ENCODE assay signal across 24 cellular contexts in genomic region chr12:123134265-123134664, GRCh38. TPM values are rescaled to one million over a fixed set of nuclear protein-coding genes. Genes with fewer than 3 reads are reported as not detected.
DNase-seq lines count a peak whose midpoint lies in the region; ATAC-seq and TF ChIP-seq lines count a peak whose summit lies in the region.
"Had no signal": no experiment of that assay in that cellular context is flagged by ENCODE, and none has a peak within 500 bp of the region (broad histone marks: within the 10 kb centered on the region; RNA-seq: fewer than 3 reads in every experiment).

No MANE protein-coding gene starts in this region.

- TF ChIP-seq CTCF in lung (IDR thresholded peaks at IDR 0.05; ENCODE audit: control extremely low read depth, extremely low read depth) (no peak), upper lobe of right lung (IDR thresholded peaks at IDR 0.05) (no peak)

- DNase-seq in NCI-H2029 (lab: John Stamatoyannopoulos, UW): peak; percentile 38
- no peak for DNase-seq in NCI-H2029 treated with DMSO at 0.1 percent for 48 hours (lab: John Stamatoyannopoulos, UW)
- peak; percentile 54 for DNase-seq in SK-MEL-5 (ENCODE audit: low read depth, low spot score)
- DNase-seq in lung (ENCODE audit: low spot score): peak; percentile 73
- DNase-seq in upper lobe of right lung: peak; percentile 77
- DNase-seq in SIG-M5 (lab: John Stamatoyannopoulos, UW): no peak
- DNase-seq in middle frontal gyrus (ENCODE audit: extremely low spot score, low spot score): no peak
- DNase-seq: activated CD4-positive, alpha-beta memory T cell treated with anti-CD3 and anti-CD28 coated beads, Interleukin-2, amount 10 ng/mL, durations not matched to agents 7 days and 5 days; activated CD4-positive, CD25-positive, alpha-beta regulatory T cell; activated gamma-delta T cell; activated T-cell treated with anti-CD3 and anti-CD28 coated beads for 4 hours; Caco-2; effector CD8-positive, alpha-beta T cell; glutamatergic neuron; NCI-H1105; NCI-H2081 treated with DMSO at 0.1 percent for 48 hours; NCI-H510A treated with DMSO at 0.1 percent for 48 hours; stimulated activated CD4-positive, alpha-beta T cell treated with anti-CD3 and anti-CD28 coated beads, Interleukin-1b, Interleukin-23, amount 100 ng/mL, for 48 hours; T1000 had no signal

- H3K27me3 ChIP-seq in lung (ENCODE audit: control insufficient read depth, insufficient read depth) (no peaks in the 10 kb centered on the region), upper lobe of right lung (no peaks in the 10 kb centered on the region)

- H3K4me3 ChIP-seq in lung: no peak overlapping the region
- no peak overlapping the region for H3K4me3 ChIP-seq in upper lobe of right lung

- H3K9me3 ChIP-seq in lung (ENCODE audit: control insufficient read depth in 2 of 2, insufficient read depth in 1 of 2, low read length in 1 of 2): no peaks in the 10 kb centered on the region
- no peaks in the 10 kb centered on the region for H3K9me3 ChIP-seq in upper lobe of right lung
- H3K9me3 ChIP-seq: Caco-2 had no signal

- intact Hi-C loops in upper lobe of right lung (cut with DNase I): no loop called here

- H3K27ac ChIP-seq in lung (ENCODE audit: low read depth in 1 of 2, low read length in 1 of 2) (peak overlapping the region in 1 of 2 donors; percentile 46), upper lobe of right lung (no peak overlapping the region)
- H3K27ac ChIP-seq: 22Rv1, RWPE1 had no signal

- no peak for ATAC-seq in lung (ENCODE audit: insufficient read depth, low FRiP score)
- peak; percentile 76 for ATAC-seq in upper lobe of right lung
- no peak for ATAC-seq in HG02798 (IDR thresholded peaks at IDR 0.05; ENCODE audit: poor library complexity, unreplicated experiment)
- ATAC-seq: HepG2; stimulated activated effector memory CD8-positive, alpha-beta T cell treated with anti-CD3 and anti-CD28 coated beads, Interleukin-12 subunit alpha, Interleukin-12 subunit beta, amount 100 ng/mL, for 72 hours had no signal

- H3K4me1 ChIP-seq in lung (ENCODE audit: control insufficient read depth in 2 of 2, insufficient read depth in 2 of 2, low read length in 2 of 2) (peaks cover 6 to 12% of the 10 kb centered on the region in 2 donors), upper lobe of right lung (peaks cover 9% of the 10 kb centered on the region)
- H3K4me1 ChIP-seq: Caco-2 had no signal

- WGBS in lung, 2 donors: 75 to 94% methylated on average over 9 of the region's 9 CpGs

- H3K36me3 ChIP-seq in lung (ENCODE audit: control insufficient read depth in 2 of 2, insufficient read depth in 2 of 2, low read length in 2 of 2) (no peaks in the 10 kb centered on the region), upper lobe of right lung (no peaks in the 10 kb centered on the region)

- in situ Hi-C loops in SK-MEL-5 (cut with HindIII; ENCODE audit: low pct_unique_long_range_greater_than_20kb, low sequenced_read_pairs): no loop called here

RNA-seq across cellular contexts. Expression of gene PITPNM2, which starts 16.6 kb away (rescaled TPM):
- total RNA-seq in SK-MEL-5 (2014; rRNA removed; shearing (Covaris generic)): 1.2 and 1.7 TPM in 2 replicates
- polyA plus RNA-seq in SK-MEL-5 (2015; cell fraction: cytosol; rRNA removed): 5.2 and 7.4 TPM in 2 replicates
- 12.3 and 16.0 TPM in 2 replicates for polyA plus RNA-seq in SK-MEL-5 (2015; cell fraction: nucleus; rRNA removed)
- total RNA-seq in lung (10 to 100 TPM; 19.6 to 37.8 TPM), upper lobe of right lung (25.9 TPM)
- polyA plus RNA-seq in lung: 10 to 100 TPM in 1 of 2 donors, 1 to 10 TPM in 1; 8.9 to 12.9 TPM

Comparison
In these comparisons a context has a peak if more than half of its experiments do, and no peak if none do; other contexts are left out.
1. DNase-seq: peak in NCI-H2029 (single experiment), SK-MEL-5 (single experiment), lung (single experiment) and upper lobe of right lung (single experiment); none in NCI-H2029 treated with DMSO at 0.1 percent for 48 hours (single experiment), SIG-M5 (single experiment) and middle frontal gyrus (single experiment).